Comparison of ENCODE assay signal across 18 cellular contexts in the genomic region with DNA sequence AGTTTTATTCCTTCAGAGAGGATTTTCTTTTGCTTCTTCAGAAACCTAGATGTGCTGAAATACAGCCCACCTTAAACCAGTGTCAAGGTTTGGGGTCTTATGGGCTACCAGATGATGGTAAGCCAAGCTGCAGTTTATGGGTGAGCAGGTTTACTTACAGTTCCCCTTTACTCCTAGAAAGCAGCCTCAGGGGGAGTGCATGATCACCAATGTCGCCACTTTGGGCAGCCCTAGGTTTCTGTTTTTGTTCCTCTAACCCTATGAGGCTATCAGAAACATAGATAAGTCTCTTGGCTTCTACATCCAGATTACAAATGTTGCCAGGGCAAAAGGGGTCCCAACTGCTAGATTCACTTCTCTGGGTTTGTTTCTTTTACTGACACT.
"Had no signal": no experiment of that assay in that cellular context is flagged by ENCODE, and none has a peak within 500 bp of the region (broad histone marks: within the 10 kb centered on the region; RNA-seq: fewer than 3 reads in every experiment).

No MANE protein-coding gene starts in this region.

- H3K4me3 Mint-ChIP-seq: activated T-cell treated with anti-CD3 and anti-CD28 coated beads, Interleukin-2, amount 50 U/mL, for 72 hours; nephron progenitor cell had no signal

- ATAC-seq: activated naive CD4-positive, alpha-beta T cell treated with anti-CD3 and anti-CD28 coated beads, Interleukin-2, amount 50 U/mL, for 72 hours; activated T-cell treated with anti-CD3 and anti-CD28 coated beads, Interleukin-2, amount 50 U/mL, for 72 hours; heart left ventricle; left lobe of liver; stimulated activated naive CD8-positive, alpha-beta T cell treated with anti-CD3 and anti-CD28 coated beads, Interleukin-15, Interleukin-2, amounts not matched to agents 100 U/mL and 50 U/mL, for 24 hours had no signal

- H3K27ac Mint-ChIP-seq: activated naive CD4-positive, alpha-beta T cell treated with anti-CD3 and anti-CD28 coated beads, Interleukin-2, amount 50 U/mL, for 72 hours; activated T-cell treated with anti-CD3 and anti-CD28 coated beads, Interleukin-2, amount 50 U/mL, for 72 hours; nephron progenitor cell had no signal

- DNase-seq: activated CD4-positive, alpha-beta T cell treated with anti-CD3 and anti-CD28 coated beads for 1 hour; activated gamma-delta T cell treated with Interleukin-2 at 50 U/mL for 16 hours; activated T-cell treated with anti-CD3 and anti-CD28 coated beads, Interleukin-2, amount 50 U/mL, for 72 hours; adrenal gland; heart left ventricle; kidney; midbrain; nephron progenitor cell; occipital lobe; retina; stimulated activated CD4-positive, alpha-beta T cell treated with anti-CD3 and anti-CD28 coated beads, Interleukin-12 subunit alpha, Interleukin-12 subunit beta, amount 100 ng/mL, for 4 hours; stimulated activated CD4-positive, alpha-beta T cell treated with anti-CD3 and anti-CD28 coated beads, Interleukin-1b, Interleukin-23, amount 100 ng/mL, for 48 hours; stimulated activated CD8-positive, alpha-beta memory T cell treated with anti-CD3 and anti-CD28 coated beads, Interleukin-4, amount 100 ng/mL, for 48 hours; stimulated activated naive CD8-positive, alpha-beta T cell treated with anti-CD3 and anti-CD28 coated beads, Interleukin-15, Interleukin-2, amounts not matched to agents 100 U/mL and 50 U/mL, for 24 hours; substantia nigra; tibial artery had no signal

- H3K9me3 Mint-ChIP-seq: activated naive CD4-positive, alpha-beta T cell treated with anti-CD3 and anti-CD28 coated beads, Interleukin-2, amount 50 U/mL, for 72 hours had no signal
